In the genomic region with DNA sequence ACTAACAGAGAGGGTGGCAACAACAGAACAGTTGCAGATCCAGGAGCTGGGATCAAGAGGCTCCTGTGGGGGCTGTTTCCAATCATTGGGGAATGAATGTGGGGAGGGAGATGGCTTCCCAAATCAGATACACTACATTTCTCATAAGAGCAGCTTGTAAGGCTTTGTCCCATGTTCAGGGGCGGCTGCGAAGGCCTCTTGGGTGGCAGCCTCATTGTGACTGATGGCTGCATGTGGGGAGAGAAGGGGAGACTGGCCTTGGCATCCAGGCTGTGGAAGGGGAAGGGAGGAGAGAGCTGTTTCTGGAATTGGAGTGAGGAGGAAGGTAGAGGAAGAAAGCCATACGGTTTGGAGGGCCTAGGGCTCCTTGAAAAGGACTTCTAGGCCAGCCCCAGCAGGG, we compare ENCODE assay signal across 26 cellular contexts.
"Had no signal": no experiment of that assay in that cellular context is flagged by ENCODE, and none has a peak within 500 bp of the region (broad histone marks: within the 10 kb centered on the region; RNA-seq: fewer than 3 reads in every experiment).

No MANE protein-coding gene starts in this region.

- H3K4me1 ChIP-seq: gastrocnemius medialis, left lung, lower lobe of right lung had no signal

- ATAC-seq: esophagus mucosa, gastrocnemius medialis, heart right ventricle, left cardiac atrium, left lung, left ventricle myocardium superior, lower lobe of right lung had no signal

- DNase-seq: dermis blood vessel endothelial cell; dorsolateral prefrontal cortex; effector CD4-positive, alpha-beta T cell; effector memory CD4-positive, alpha-beta T cell; erythroblast; esophagus squamous epithelium; foreskin fibroblast; foreskin melanocyte; gastrocnemius medialis; glutamatergic neuron; head of caudate nucleus; heart right ventricle; hippocampal formation; left cardiac atrium; left lung; left ventricle myocardium superior; lower lobe of right lung; mesenchymal stem cell; midbrain had no signal

- H3K36me3 ChIP-seq: esophagus squamous epithelium, gastrocnemius medialis, heart right ventricle, left lung, lower lobe of right lung had no signal

- H3K4me3 ChIP-seq: coronary artery, dorsolateral prefrontal cortex, esophagus squamous epithelium, gastrocnemius medialis, heart right ventricle, left lung, lower lobe of right lung had no signal

- FAIRE-seq: colon, endometrium, islet of Langerhans, keratinocyte had no signal

- H3K27me3 ChIP-seq: esophagus squamous epithelium, gastrocnemius medialis, left lung had no signal

- H3K9me3 ChIP-seq: esophagus squamous epithelium, gastrocnemius medialis, heart right ventricle, left lung, lower lobe of right lung had no signal

- H3K27ac ChIP-seq: coronary artery, dorsolateral prefrontal cortex, epithelial cell of prostate, esophagus squamous epithelium, gastrocnemius medialis, heart right ventricle, left lung, lower lobe of right lung had no signal
